ENCODE assay signal across 19 cellular contexts in the genomic region with DNA sequence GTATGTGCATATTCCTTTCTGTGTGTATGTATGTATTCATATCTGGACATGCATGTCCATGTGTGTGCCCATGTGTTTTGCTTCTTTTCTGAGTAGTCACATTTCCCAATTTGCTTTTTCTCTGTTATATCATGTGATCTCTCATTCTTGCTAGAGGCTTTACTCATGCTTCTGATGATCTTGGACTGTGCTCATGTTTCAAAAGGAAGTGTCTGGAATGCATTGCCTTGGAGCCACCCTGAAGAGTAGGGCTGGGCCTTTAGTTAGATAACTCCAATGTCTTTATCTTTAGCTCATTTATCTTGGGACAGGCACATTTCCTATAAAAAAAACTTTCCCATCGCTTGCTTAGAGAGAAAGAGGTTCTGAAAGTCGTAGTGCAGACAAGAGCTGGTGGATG.
DNase-seq lines count a peak whose midpoint lies in the region; ATAC-seq and TF ChIP-seq lines count a peak whose summit lies in the region.
"Had no signal": no experiment of that assay in that cellular context is flagged by ENCODE, and none has a peak within 500 bp of the region (broad histone marks: within the 10 kb centered on the region; RNA-seq: fewer than 3 reads in every experiment).

No MANE protein-coding gene starts in this region.

- H3K4me3 ChIP-seq in IMR-90 (ENCODE audit: insufficient read depth, low read depth, low read length), result no peak overlapping the region
- H3K4me3 ChIP-seq in choroid plexus epithelial cell (ENCODE audit: low read depth, low read length), result no peak overlapping the region
- H3K4me3 ChIP-seq in fibroblast of the aortic adventitia (ENCODE audit: low read depth, low read length), result no peak overlapping the region
- H3K4me3 ChIP-seq: GM23338 had no signal

- dilution Hi-C loops in IMR-90 (cut with HindIII; ENCODE audit: low sequenced_read_pairs, unreplicated experiment), result no loop called here

- no peak overlapping the region for H2BK15ac ChIP-seq in IMR-90 (ENCODE audit: low read depth, low read length)

- H2AFZ ChIP-seq in IMR-90 (replicated peaks; ENCODE audit: low read length, poor library complexity), result no peak overlapping the region
- H2AFZ ChIP-seq: GM23338 had no signal

- DNase-seq in EH (ENCODE audit: low read depth) (peak; percentile 73), IMR-90 (peak; percentile 28), choroid plexus epithelial cell (ENCODE audit: low read depth) (peak; percentile 1), fibroblast of the aortic adventitia (ENCODE audit: low read depth) (peak; percentile 46), cerebellum (ENCODE audit: low spot score) (no peak), NCI-H2196 (lab: John Stamatoyannopoulos, UW; ENCODE audit: unreplicated experiment) (no peak)
- DNase-seq: ACHN; BE2C; C1 segment of cervical spinal cord; CD4-positive, CD25-positive, alpha-beta regulatory T cell; CD8-positive, alpha-beta memory T cell; COR-L47; DMS 273 treated with DMSO at 0.1 percent for 48 hours; DMS53; DND-41; HCEC 1CT had no signal

- no peak overlapping the region for H3K56ac ChIP-seq in IMR-90 (ENCODE audit: extremely low read depth, insufficient read depth, low read length)

- H2BK5ac ChIP-seq in IMR-90 (ENCODE audit: low read depth, low read length, poor library complexity, severe bottlenecking), result no peak overlapping the region

- TF ChIP-seq POLR2A in IMR-90 (IDR thresholded peaks at IDR 0.05; ENCODE audit: low read depth, low read length), result no peak

- no peaks in the 10 kb centered on the region for H3K9me3 ChIP-seq in IMR-90 (ENCODE audit: control insufficient read depth, insufficient read depth, low read length)
- H3K9me3 ChIP-seq: BE2C had no signal

- no peak overlapping the region for H4K8ac ChIP-seq in IMR-90 (ENCODE audit: low read depth in 2 of 2, low read length in 2 of 2)

- no peak overlapping the region for H2AK9ac ChIP-seq in IMR-90 (replicated peaks; ENCODE audit: low read depth, low read length, poor library complexity)

- H3K23ac ChIP-seq in IMR-90 (ENCODE audit: low read depth, low read length), result no peak overlapping the region

- no peak overlapping the region for H4K5ac ChIP-seq in IMR-90 (ENCODE audit: low read depth, low read length)

- no peak overlapping the region for H3K4ac ChIP-seq in IMR-90 (ENCODE audit: low read depth, low read length)

- CTCF ChIA-PET in IMR-90 (lab: Yijun Ruan, JAX), result interaction anchor here (0.6 kb wide), 1 partner anchor 174 kb away, joined by 3 read pairs; no protein-coding TSS in a partner anchor

- POLR2A ChIA-PET in IMR-90 (lab: Charles Lee; ENCODE audit: unreplicated experiment), result no interaction called here

- no peaks in the 10 kb centered on the region for H3K36me3 ChIP-seq in IMR-90 (ENCODE audit: control insufficient read depth, insufficient read depth, low read length)
- H3K36me3 ChIP-seq: BE2C had no signal

- H3K9me1 ChIP-seq in IMR-90 (ENCODE audit: insufficient read depth, low read length), result no peaks in the 10 kb centered on the region

- H3K4me1 ChIP-seq in IMR-90 (ENCODE audit: control insufficient read depth, insufficient read depth, low read length), result no peaks in the 10 kb centered on the region
- H3K4me1 ChIP-seq: BE2C had no signal

- H3K79me1 ChIP-seq in IMR-90 (ENCODE audit: low read depth in 1 of 2, low read length in 2 of 2), result no peaks in the 10 kb centered on the region

- no peak overlapping the region for H3K14ac ChIP-seq in IMR-90 (replicated peaks; ENCODE audit: low read depth, low read length)

- H3K27me3 ChIP-seq in IMR-90 (ENCODE audit: control insufficient read depth, insufficient read depth, low read length), result no peaks in the 10 kb centered on the region
- H3K27me3 ChIP-seq: BE2C had no signal

- no peak overlapping the region for H3K9ac ChIP-seq in IMR-90 (ENCODE audit: low read depth, low read length)

- H4K20me1 ChIP-seq in IMR-90 (ENCODE audit: insufficient read depth, low read length), result no peaks in the 10 kb centered on the region

- H2BK20ac ChIP-seq in IMR-90 (ENCODE audit: low read depth, low read length), result no peak overlapping the region

- in situ Hi-C loops in IMR-90 (cut with MboI; ENCODE audit: low sequenced_read_pairs), result no loop called here

- TF ChIP-seq CTCF in IMR-90 (conservative IDR thresholded peaks at IDR 0.05; ENCODE audit: low read depth, low read length) (no peak), choroid plexus epithelial cell (conservative IDR thresholded peaks at IDR 0.05; ENCODE audit: low read depth, low read length) (no peak), fibroblast of the aortic adventitia (IDR thresholded peaks at IDR 0.05; ENCODE audit: insufficient read depth, low read length) (no peak)

- no peak for TF ChIP-seq RAD21 in IMR-90 (IDR thresholded peaks at IDR 0.05; ENCODE audit: low read length)

- no peak overlapping the region for H4K91ac ChIP-seq in IMR-90 (ENCODE audit: insufficient read depth, low read depth, low read length)

- no peak overlapping the region for H2BK120ac ChIP-seq in IMR-90 (ENCODE audit: low read depth, low read length)

- intact Hi-C loops in IMR-90 (cut with micrococcal nuclease), result no loop called here

- H2AK5ac ChIP-seq in IMR-90 (ENCODE audit: low read depth, low read length), result no peak overlapping the region

- no CpG with 5 or more reads among the region's 2 CpGs for WGBS in IMR-90 (ENCODE audit: extremely low coverage in 2 of 2, insufficient read length in 1 of 2), 2 experiments

- H3K4me2 ChIP-seq in IMR-90 (ENCODE audit: low read depth, low read length), result no peak overlapping the region
- H3K4me2 ChIP-seq: GM23338 had no signal

- H3K18ac ChIP-seq in IMR-90 (ENCODE audit: low read depth, low read length), result no peak overlapping the region

- no peak overlapping the region for H3K27ac ChIP-seq in IMR-90 (ENCODE audit: insufficient read depth, low read length)
- H3K27ac ChIP-seq: HL-60 had no signal

- BruUV-seq in IMR-90 (replicated peaks; lab: Mats Ljungman, UMichigan), result no TSS peak

- ATAC-seq in IMR-90 (ENCODE audit: low read depth) (peak; percentile 85), HG02970 (IDR thresholded peaks at IDR 0.05; ENCODE audit: low FRiP score, unreplicated experiment) (no peak)
- ATAC-seq: GM23338 had no signal

TF ChIP-seq in IMR-90, 13 proteins besides CTCF, POLR2A, EP300 and RAD21:
- TF ChIP-seq CEBPB (IDR thresholded peaks at IDR 0.05; ENCODE audit: low read depth, low read length) (no peak), SMC3 (IDR thresholded peaks at IDR 0.05; ENCODE audit: low read depth, low read length) (no peak), RFX5 (IDR thresholded peaks at IDR 0.05; ENCODE audit: low read depth, low read length) (no peak), NFE2L2 (IDR thresholded peaks at IDR 0.05; ENCODE audit: low read depth, low read length) (no peak), MAFK (IDR thresholded peaks at IDR 0.05; ENCODE audit: low read depth, low read length) (no peak), CHD1 (IDR thresholded peaks at IDR 0.05; ENCODE audit: low read depth, low read length) (no peak), FOS (IDR thresholded peaks at IDR 0.05; ENCODE audit: low read depth, low read length) (no peak), BHLHE40 (IDR thresholded peaks at IDR 0.05; ENCODE audit: low read depth, low read length) (no peak), MXI1 (IDR thresholded peaks at IDR 0.05; ENCODE audit: borderline replicate concordance, low read depth, low read length) (no peak), USF2 (IDR thresholded peaks at IDR 0.05; ENCODE audit: low read depth, low read length) (no peak)
- TF ChIP-seq, protein P1, sequence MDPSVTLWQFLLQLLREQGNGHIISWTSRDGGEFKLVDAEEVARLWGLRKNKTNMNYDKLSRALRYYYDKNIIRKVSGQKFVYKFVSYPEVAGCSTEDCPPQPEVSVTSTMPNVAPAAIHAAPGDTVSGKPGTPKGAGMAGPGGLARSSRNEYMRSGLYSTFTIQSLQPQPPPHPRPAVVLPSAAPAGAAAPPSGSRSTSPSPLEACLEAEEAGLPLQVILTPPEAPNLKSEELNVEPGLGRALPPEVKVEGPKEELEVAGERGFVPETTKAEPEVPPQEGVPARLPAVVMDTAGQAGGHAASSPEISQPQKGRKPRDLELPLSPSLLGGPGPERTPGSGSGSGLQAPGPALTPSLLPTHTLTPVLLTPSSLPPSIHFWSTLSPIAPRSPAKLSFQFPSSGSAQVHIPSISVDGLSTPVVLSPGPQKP (IDR thresholded peaks at IDR 0.05; ENCODE audit: borderline replicate concordance, low read depth, low read length), result no peak
TF ChIP-seq in IMR-90: peak in this region for 0.

Comparison
In these comparisons a context has a peak if more than half of its experiments do, and no peak if none do; other contexts are left out.
1. DNase-seq: peak in EH (single experiment), IMR-90 (single experiment), choroid plexus epithelial cell (single experiment) and fibroblast of the aortic adventitia (single experiment); none in cerebellum (single experiment) and NCI-H2196 (single experiment).